Comparison of ENCODE assay signal across 13 cellular contexts in the genomic region with DNA sequence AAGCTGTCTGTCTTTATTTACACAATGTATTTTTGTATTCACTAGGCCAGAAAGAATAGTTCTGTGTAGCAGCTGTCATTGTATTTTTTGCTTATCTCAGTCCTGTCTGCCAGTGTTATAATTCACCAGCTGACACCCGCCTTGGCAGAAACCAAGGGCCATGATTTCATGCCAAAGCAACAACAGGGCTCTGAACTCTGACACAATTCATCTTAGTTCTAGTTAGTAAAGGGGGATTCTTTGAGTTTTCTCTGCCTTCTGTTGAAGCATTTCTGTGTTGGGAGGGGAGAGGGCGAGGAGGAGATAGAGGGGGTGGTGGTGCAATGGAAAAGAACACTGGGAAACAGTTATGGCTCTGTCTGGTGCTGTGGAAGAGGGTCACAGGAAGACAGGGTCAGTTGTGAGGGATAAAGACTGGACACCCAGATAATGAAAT.
DNase-seq lines count a peak whose midpoint lies in the region; ATAC-seq and TF ChIP-seq lines count a peak whose summit lies in the region.
"Had no signal": no experiment of that assay in that cellular context is flagged by ENCODE, and none has a peak within 500 bp of the region (broad histone marks: within the 10 kb centered on the region; RNA-seq: fewer than 3 reads in every experiment).

No MANE protein-coding gene starts in this region.

- peaks cover 13% of the 10 kb centered on the region for H3K4me1 Mint-ChIP-seq in chondrocyte (ENCODE audit: low read depth)
- H3K4me1 Mint-ChIP-seq in activated T-cell treated with anti-CD3 and anti-CD28 coated beads, Interleukin-2, amount 50 U/mL, for 24 hours (ENCODE audit: low read depth) = no peaks in the 10 kb centered on the region
- H3K4me1 Mint-ChIP-seq in effector memory CD8-positive, alpha-beta T cell (ENCODE audit: low read depth in 2 of 2) = no peaks in the 10 kb centered on the region
- H3K4me1 Mint-ChIP-seq: H9 had no signal

- WGBS in esophagus muscularis mucosa = 63% methylated on average over 2 of the region's 2 CpGs

- no peak overlapping the region for H3K4me3 Mint-ChIP-seq in chondrocyte (ENCODE audit: unreplicated experiment)
- no peak overlapping the region for H3K4me3 Mint-ChIP-seq in activated T-cell treated with anti-CD3 and anti-CD28 coated beads, Interleukin-2, amount 50 U/mL, for 24 hours
- no peak overlapping the region for H3K4me3 Mint-ChIP-seq in effector memory CD8-positive, alpha-beta T cell
- H3K4me3 Mint-ChIP-seq: H9 had no signal

- no peaks in the 10 kb centered on the region for H3K27me3 Mint-ChIP-seq in chondrocyte (ENCODE audit: low read depth)
- no peaks in the 10 kb centered on the region for H3K27me3 Mint-ChIP-seq in activated T-cell treated with anti-CD3 and anti-CD28 coated beads, Interleukin-2, amount 50 U/mL, for 24 hours
- no peaks in the 10 kb centered on the region for H3K27me3 Mint-ChIP-seq in effector memory CD8-positive, alpha-beta T cell

- H3K9me3 Mint-ChIP-seq in chondrocyte (ENCODE audit: low read depth) = peaks cover 5% of the 10 kb centered on the region
- no peaks in the 10 kb centered on the region for H3K9me3 Mint-ChIP-seq in activated T-cell treated with anti-CD3 and anti-CD28 coated beads, Interleukin-2, amount 50 U/mL, for 24 hours
- peaks cover 0 to 10% of the 10 kb centered on the region in 2 donors for H3K9me3 Mint-ChIP-seq in effector memory CD8-positive, alpha-beta T cell

- TF ChIP-seq CTCF in chondrocyte (IDR thresholded peaks at IDR 0.05) (no peak), mucosa of descending colon (IDR thresholded peaks at IDR 0.05) (no peak), esophagus muscularis mucosa (IDR thresholded peaks at IDR 0.05) (no peak)

- H3K9me3 ChIP-seq in mucosa of descending colon (no peaks in the 10 kb centered on the region), esophagus muscularis mucosa (peaks cover 0 to 6% (median 0%) of the 10 kb centered on the region in 4 donors)
- H3K9me3 ChIP-seq: breast epithelium, tibial artery had no signal

- H3K36me3 Mint-ChIP-seq in chondrocyte (ENCODE audit: low read depth) = peaks cover 2% of the 10 kb centered on the region
- no peaks in the 10 kb centered on the region for H3K36me3 Mint-ChIP-seq in activated T-cell treated with anti-CD3 and anti-CD28 coated beads, Interleukin-2, amount 50 U/mL, for 24 hours (ENCODE audit: low read depth)
- no peaks in the 10 kb centered on the region for H3K36me3 Mint-ChIP-seq in effector memory CD8-positive, alpha-beta T cell (ENCODE audit: insufficient read depth)

- POLR2A ChIA-PET in HEK293T (lab: Yijun Ruan, JAX) = no interaction called here

- peak overlapping the region; percentile 75 for H3K27ac Mint-ChIP-seq in chondrocyte (ENCODE audit: unreplicated experiment)
- H3K27ac Mint-ChIP-seq in activated T-cell treated with anti-CD3 and anti-CD28 coated beads, Interleukin-2, amount 50 U/mL, for 24 hours = no peak overlapping the region
- no peak overlapping the region for H3K27ac Mint-ChIP-seq in effector memory CD8-positive, alpha-beta T cell
- H3K27ac Mint-ChIP-seq: H9 had no signal

- H3K4me1 ChIP-seq in mucosa of descending colon (ENCODE audit: low read depth) (no peaks in the 10 kb centered on the region), esophagus muscularis mucosa (peaks cover 0 to 8% (median 6%) of the 10 kb centered on the region in 4 donors)
- H3K4me1 ChIP-seq: breast epithelium had no signal

- no peak for TF ChIP-seq EP300 in esophagus muscularis mucosa (IDR thresholded peaks at IDR 0.05)

- intact Hi-C loops in mucosa of descending colon (cut with DNase I, micrococcal nuclease) (no loop called here), esophagus muscularis mucosa (cut with DNase I) (no loop called here)

- no peak overlapping the region for H3K4me3 ChIP-seq in mucosa of descending colon
- no peak overlapping the region for H3K4me3 ChIP-seq in esophagus muscularis mucosa
- H3K4me3 ChIP-seq: breast epithelium, tibial artery had no signal

- TF ChIP-seq POLR2A in esophagus muscularis mucosa (IDR thresholded peaks at IDR 0.05; ENCODE audit: low read depth) = no peak

- CTCF ChIA-PET in HEK293T (lab: Yijun Ruan, JAX) = no interaction called here

- no peaks in the 10 kb centered on the region for H3K27me3 ChIP-seq in esophagus muscularis mucosa
- H3K27me3 ChIP-seq: breast epithelium, tibial artery had no signal

- no peaks in the 10 kb centered on the region for H3K36me3 ChIP-seq in mucosa of descending colon (ENCODE audit: low read depth)
- no peaks in the 10 kb centered on the region for H3K36me3 ChIP-seq in esophagus muscularis mucosa
- H3K36me3 ChIP-seq: breast epithelium, tibial artery had no signal

- DNase-seq in C1 segment of cervical spinal cord (lab: John Stamatoyannopoulos, UW) (peak in 12 of 14 donors; percentile 28 to 73 (median 61)), NCI-H2029 treated with DMSO at 0.1 percent for 48 hours (lab: John Stamatoyannopoulos, UW) (peak; percentile 89), chondrocyte (ENCODE audit: low spot score) (no peak), mucosa of descending colon (peak in 2 of 3 donors; percentile 25 to 41), HEK293T (ENCODE audit: extremely low spot score) (no peak), esophagus muscularis mucosa (ENCODE audit: extremely low spot score) (no peak)
- DNase-seq in activated T-cell treated with anti-CD3 and anti-CD28 coated beads, Interleukin-2, amount 50 U/mL, for 24 hours = no peak
- DNase-seq in effector memory CD8-positive, alpha-beta T cell = no peak
- DNase-seq: AML-193, H9, tibial artery had no signal

- peak; percentile 60 for ATAC-seq in mucosa of descending colon
- no peak for ATAC-seq in effector memory CD8-positive, alpha-beta T cell (replicated peaks)
- ATAC-seq: activated CD4-positive, CD25-positive, alpha-beta regulatory T cell treated with anti-CD3 and anti-CD28 coated beads, Interleukin-2, amount 50 U/mL, for 24 hours had no signal

- H3K27ac ChIP-seq in esophagus muscularis mucosa (replicated peaks in 1 of 4) = no peak overlapping the region
- H3K27ac ChIP-seq: breast epithelium, tibial artery had no signal

TF ChIP-seq in HEK293T, 16 proteins besides CTCF, POLR2A, EP300 and RAD21:
- no peak for TF ChIP-seq NFRKB (IDR thresholded peaks at IDR 0.05)
- no peak for TF ChIP-seq SUZ12 (IDR thresholded peaks at IDR 0.05)
- no peak for TF ChIP-seq SP1 (IDR thresholded peaks at IDR 0.05)
- TF ChIP-seq ARNT (IDR thresholded peaks at IDR 0.05) = no peak
- TF ChIP-seq FOXA1 (IDR thresholded peaks at IDR 0.05) = no peak
- TF ChIP-seq, protein P1, sequence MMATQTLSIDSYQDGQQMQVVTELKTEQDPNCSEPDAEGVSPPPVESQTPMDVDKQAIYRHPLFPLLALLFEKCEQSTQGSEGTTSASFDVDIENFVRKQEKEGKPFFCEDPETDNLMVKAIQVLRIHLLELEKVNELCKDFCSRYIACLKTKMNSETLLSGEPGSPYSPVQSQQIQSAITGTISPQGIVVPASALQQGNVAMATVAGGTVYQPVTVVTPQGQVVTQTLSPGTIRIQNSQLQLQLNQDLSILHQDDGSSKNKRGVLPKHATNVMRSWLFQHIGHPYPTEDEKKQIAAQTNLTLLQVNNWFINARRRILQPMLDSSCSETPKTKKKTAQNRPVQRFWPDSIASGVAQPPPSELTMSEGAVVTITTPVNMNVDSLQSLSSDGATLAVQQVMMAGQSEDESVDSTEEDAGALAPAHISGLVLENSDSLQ (IDR thresholded peaks at IDR 0.05) = no peak
- TF ChIP-seq BHLHE40 (IDR thresholded peaks at IDR 0.05; ENCODE audit: borderline replicate concordance) = no peak
- TF ChIP-seq ZNF384 (IDR thresholded peaks at IDR 0.05) = no peak
- no peak for TF ChIP-seq ELF4 (IDR thresholded peaks at IDR 0.05)
- TF ChIP-seq L3MBTL2 (conservative IDR thresholded peaks at IDR 0.05) = no peak
- TF ChIP-seq HDGF (IDR thresholded peaks at IDR 0.05; ENCODE audit: borderline replicate concordance) = no peak
- no peak for TF ChIP-seq CTBP1 (IDR thresholded peaks at IDR 0.05; ENCODE audit: borderline replicate concordance)
- no peak for TF ChIP-seq FOXM1 (IDR thresholded peaks at IDR 0.05; ENCODE audit: borderline replicate concordance)
- TF ChIP-seq FOXK2 (IDR thresholded peaks at IDR 0.05) = no peak
- TF ChIP-seq TARDBP (IDR thresholded peaks at IDR 0.05) = no peak
- no peak for TF ChIP-seq LEF1 (IDR thresholded peaks at IDR 0.05; ENCODE audit: borderline replicate concordance)

Comparison
In these comparisons a context has a peak if more than half of its experiments do, and no peak if none do; other contexts are left out.
1. DNase-seq: peak in C1 segment of cervical spinal cord (12 of 14), NCI-H2029 treated with DMSO at 0.1 percent for 48 hours (single experiment) and mucosa of descending colon (2 of 3); none in chondrocyte (single experiment), activated T-cell treated with anti-CD3 and anti-CD28 coated beads, Interleukin-2, amount 50 U/mL, for 24 hours (single experiment), HEK293T (single experiment), esophagus muscularis mucosa (single experiment) and effector memory CD8-positive, alpha-beta T cell (0 of 3).